Comparison of ENCODE assay signal across 25 cellular contexts in genomic region chrX:97527725-97528124, GRCh38.
DNase-seq lines count a peak whose midpoint lies in the region; ATAC-seq, FAIRE-seq and TF ChIP-seq lines count a peak whose summit lies in the region.
"Had no signal": no experiment of that assay in that cellular context is flagged by ENCODE, and none has a peak within 500 bp of the region (broad histone marks: within the 10 kb centered on the region; RNA-seq: fewer than 3 reads in every experiment).

No MANE protein-coding gene starts in this region.

- peak; percentile 8 for FAIRE-seq in kidney (lab: Jason Lieb, UNC)
- FAIRE-seq: G401.6 had no signal

- no peak overlapping the region for H3K4me3 ChIP-seq in NB4 (ENCODE audit: low read depth, low read length)
- H3K4me3 ChIP-seq in kidney (ENCODE audit: low read length in 2 of 2): no peak overlapping the region
- H3K4me3 ChIP-seq: BLaER1, dorsolateral prefrontal cortex, gastroesophageal sphincter, right lobe of liver had no signal

- TF ChIP-seq POLR2A in NB4 (IDR thresholded peaks at IDR 0.05; ENCODE audit: extremely low read depth, insufficient read length): no peak

- TF ChIP-seq CTCF in NB4 (IDR thresholded peaks at IDR 0.05; ENCODE audit: low read depth, low read length) (no peak), kidney (IDR thresholded peaks at IDR 0.05; ENCODE audit: borderline replicate concordance, extremely low read depth, insufficient read depth) (no peak)

- no peak overlapping the region for H3K9ac ChIP-seq in kidney (ENCODE audit: low read length in 2 of 2)
- H3K9ac ChIP-seq: BLaER1 had no signal

- DNase-seq in NB4 (ENCODE audit: low read depth) (peak; percentile 1), kidney (no peak), substantia nigra (lab: John Stamatoyannopoulos, UW) (no peak), midbrain (lab: John Stamatoyannopoulos, UW) (no peak), mucosa of gallbladder (ENCODE audit: low spot score) (no peak)
- DNase-seq: activated CD4-positive, alpha-beta T cell treated with anti-CD3 and anti-CD28 coated beads, Interleukin-2, amount 10 ng/mL, durations not matched to agents 7 days and 5 days; activated gamma-delta T cell treated with Interleukin-2 at 50 U/mL for 16 hours; activated naive CD8-positive, alpha-beta T cell treated with anti-CD3 and anti-CD28 coated beads, Interleukin-2, amount 50 U/mL, for 24 hours; activated T-cell treated with anti-CD3 and anti-CD28 coated beads, Interleukin-2, amount 50 U/mL, for 24 hours; cerebellar nuclear complex; DMS53; dorsolateral prefrontal cortex; H7; hippocampal formation; NCI-H1417 treated with DMSO at 0.1 percent for 48 hours; right lobe of liver; Right ventricle myocardium superior; stimulated activated CD4-positive, alpha-beta T cell treated with anti-CD3 and anti-CD28 coated beads, Interleukin-12 subunit alpha, Interleukin-12 subunit beta, amount 100 ng/mL, for 4 hours; stimulated activated CD4-positive, alpha-beta T cell treated with anti-CD3 and anti-CD28 coated beads, Interleukin-4, amount 100 ng/mL, for 1 hour had no signal

- ATAC-seq in GM18520 (IDR thresholded peaks at IDR 0.05; ENCODE audit: unreplicated experiment) (peak; percentile 61), HG03342 (IDR thresholded peaks at IDR 0.05; ENCODE audit: unreplicated experiment) (peak; percentile 56)
- ATAC-seq: activated naive CD8-positive, alpha-beta T cell treated with anti-CD3 and anti-CD28 coated beads, Interleukin-2, amount 50 U/mL, for 24 hours; gastroesophageal sphincter; left lobe of liver; right lobe of liver had no signal

- H3K27ac ChIP-seq in kidney (ENCODE audit: low read depth in 2 of 2, low read length in 2 of 2) (no peak overlapping the region), substantia nigra (ENCODE audit: low read depth, low read length, poor library complexity, severe bottlenecking) (no peak overlapping the region)
- H3K27ac ChIP-seq: BLaER1, dorsolateral prefrontal cortex, gastroesophageal sphincter, right lobe of liver had no signal

- H3K4me1 ChIP-seq in kidney (ENCODE audit: control insufficient read depth in 1 of 2, insufficient read depth in 1 of 2, low read depth in 1 of 2, low read length in 2 of 2): no peaks in the 10 kb centered on the region
- H3K4me1 ChIP-seq: gastroesophageal sphincter, right lobe of liver had no signal

- no peaks in the 10 kb centered on the region for H3K36me3 ChIP-seq in kidney (ENCODE audit: control insufficient read depth in 1 of 2, insufficient read depth in 2 of 2, low read length in 2 of 2)
- H3K36me3 ChIP-seq: BLaER1, gastroesophageal sphincter, right lobe of liver had no signal

- intact Hi-C loops in kidney (cut with DNase I): no loop called here

- peaks cover 2 to 3% of the 10 kb centered on the region in 2 donors for H3K9me3 ChIP-seq in kidney (ENCODE audit: control insufficient read depth in 1 of 2, low read length in 2 of 2)
